In the genomic region with DNA sequence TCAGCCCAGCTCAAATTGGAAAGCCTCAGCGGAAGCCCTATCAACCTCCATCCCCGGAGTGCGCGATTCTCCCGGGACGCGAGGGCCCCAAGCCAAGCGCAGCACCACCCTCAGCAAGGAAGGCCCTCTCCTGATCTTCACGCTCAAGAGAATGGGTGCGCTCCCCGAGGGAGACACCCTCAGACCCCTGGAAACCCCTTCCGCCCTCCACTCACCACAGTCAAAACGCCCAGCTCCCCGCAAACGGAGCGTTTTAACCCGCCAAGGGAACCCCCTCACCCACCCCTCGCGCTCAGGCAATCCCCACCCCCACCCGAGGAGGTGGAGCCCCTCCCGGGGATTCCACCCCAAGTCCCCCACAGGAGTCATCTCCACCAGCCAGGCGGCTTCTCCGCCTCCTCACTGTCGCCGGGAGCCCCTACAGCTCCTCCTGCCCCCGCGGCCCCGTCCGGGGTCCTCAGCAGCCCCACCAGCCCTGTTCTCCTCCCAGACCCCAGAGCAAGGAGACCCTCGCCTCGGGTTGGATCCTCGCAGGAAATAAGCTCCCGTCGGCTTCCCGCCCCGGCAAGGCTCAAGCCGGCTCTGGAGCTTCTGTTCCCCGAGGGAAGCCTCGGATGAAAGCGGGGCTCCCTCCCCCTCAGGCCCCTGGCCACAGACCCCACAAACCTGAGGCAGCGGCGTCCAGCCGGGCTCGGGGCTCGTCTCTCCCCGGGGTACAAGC, we compare ENCODE assay signal across 8 cellular contexts. TPM values are rescaled to one million over a fixed set of nuclear protein-coding genes. Genes with fewer than 3 reads are reported as not detected.
A peak's percentile ranks its signal among the peaks of the same experiment; 100 is the strongest.
DNase-seq lines count a peak whose midpoint lies in the region; ATAC-seq and TF ChIP-seq lines count a peak whose summit lies in the region.

No MANE protein-coding gene starts in this region.

- H3K27me3 ChIP-seq in neuron (ENCODE audit: insufficient read depth, low read length) (no peaks in the 10 kb centered on the region), uterus (no peaks in the 10 kb centered on the region)

- H3K4me3 ChIP-seq in fibroblast of the aortic adventitia (ENCODE audit: low read depth, low read length) (peak overlapping the region; percentile 73), neuron (ENCODE audit: low read length) (peak overlapping the region; percentile 88), uterus (peak overlapping the region; percentile 87 to 89)

- TF ChIP-seq POLR2A in uterus (IDR thresholded peaks at IDR 0.05) = no peak

- H3K9me3 Mint-ChIP-seq in activated T-cell treated with anti-CD3 and anti-CD28 coated beads, Interleukin-2, amount 50 U/mL, for 72 hours = no peaks in the 10 kb centered on the region

- H3K9me3 ChIP-seq in neuron (ENCODE audit: low read length) (no peaks in the 10 kb centered on the region), uterus (no peaks in the 10 kb centered on the region)

- ATAC-seq in activated T-cell treated with anti-CD3 and anti-CD28 coated beads, Interleukin-2, amount 50 U/mL, for 72 hours (replicated peaks in 1 of 2) = peak; percentile 27 to 29
- ATAC-seq in GM21515 (IDR thresholded peaks at IDR 0.05; ENCODE audit: unreplicated experiment) = no peak

- intact Hi-C loops in uterus (cut with DNase I; ENCODE audit: low total_unique reads) = loop anchor here (10.0 kb wide), 1 partner anchor 95 kb away; the partner anchor contains the start of gene NACA

- peak overlapping the region; percentile 94 to 100 for H3K27ac ChIP-seq in uterus

- peak overlapping the region; percentile 77 for H2AFZ ChIP-seq in neuron (ENCODE audit: low read depth, low read length)

- DNase-seq in NCI-H2171 treated with DMSO at 0.1 percent for 48 hours (lab: John Stamatoyannopoulos, UW) (peak; percentile 37), NCI-H2171 (lab: John Stamatoyannopoulos, UW) (no peak), M059J (ENCODE audit: low read depth) (peak; percentile 32), fibroblast of the aortic adventitia (ENCODE audit: low read depth) (peak; percentile 22), uterus (peak; percentile 34 to 39)
- DNase-seq in activated T-cell treated with anti-CD3 and anti-CD28 coated beads, Interleukin-2, amount 50 U/mL, for 72 hours = peak; percentile 63 to 66

- no peak for TF ChIP-seq CTCF in fibroblast of the aortic adventitia (IDR thresholded peaks at IDR 0.05; ENCODE audit: insufficient read depth, low read length)
- no peak for TF ChIP-seq CTCF in uterus (IDR thresholded peaks at IDR 0.05)

- peak overlapping the region; percentile 90 to 100 for H3K4me3 Mint-ChIP-seq in activated T-cell treated with anti-CD3 and anti-CD28 coated beads, Interleukin-2, amount 50 U/mL, for 72 hours

- H3K27me3 Mint-ChIP-seq in activated T-cell treated with anti-CD3 and anti-CD28 coated beads, Interleukin-2, amount 50 U/mL, for 72 hours (ENCODE audit: low read depth) = no peaks in the 10 kb centered on the region

- H3K27ac Mint-ChIP-seq in activated T-cell treated with anti-CD3 and anti-CD28 coated beads, Interleukin-2, amount 50 U/mL, for 72 hours = peak overlapping the region; percentile 75

- H3K4me1 ChIP-seq in neuron (ENCODE audit: insufficient read depth, low read length) (peaks cover 42% of the 10 kb centered on the region), uterus (peaks cover 21 to 30% of the 10 kb centered on the region in 2 donors)

- peaks cover 6% of the 10 kb centered on the region for H3K36me3 ChIP-seq in neuron (ENCODE audit: insufficient read depth, low read length)
- H3K36me3 ChIP-seq in uterus = no peaks in the 10 kb centered on the region

- H3K4me1 Mint-ChIP-seq in activated T-cell treated with anti-CD3 and anti-CD28 coated beads, Interleukin-2, amount 50 U/mL, for 72 hours (ENCODE audit: low read depth) = peaks cover 80% of the 10 kb centered on the region

- H3K36me3 Mint-ChIP-seq in activated T-cell treated with anti-CD3 and anti-CD28 coated beads, Interleukin-2, amount 50 U/mL, for 72 hours (ENCODE audit: insufficient read depth in 2 of 2) = peaks cover 9 to 19% of the 10 kb centered on the region in 2 donors

RNA-seq across cellular contexts. Expression of gene BAZ2A, which starts 0.5 kb away (rescaled TPM):
- total RNA-seq in M059J (2014; rRNA removed; shearing (Covaris generic)) = 24.0 and 29.0 TPM in 2 replicates
- total RNA-seq in activated T-cell treated with anti-CD3 and anti-CD28 coated beads, Interleukin-2, amount 50 U/mL, for 72 hours = 100 to 1,000 TPM; 128 to 154 TPM
- total RNA-seq in fibroblast of the aortic adventitia (ENCODE audit: low replicate concordance) (35.0 and 53.4 TPM in 2 replicates), uterus (100 to 1,000 TPM in 1 of 4 donors, 10 to 100 TPM in 3; 25.1 to 136 (median 28.9) TPM)

RNA-seq across cellular contexts. Expression of gene ATP5F1B, which starts 16.2 kb away (rescaled TPM):
- 559 and 577 TPM in 2 replicates for total RNA-seq in M059J (2014; rRNA removed; shearing (Covaris generic))
- 100 to 1,000 TPM; 661 to 679 TPM for total RNA-seq in activated T-cell treated with anti-CD3 and anti-CD28 coated beads, Interleukin-2, amount 50 U/mL, for 72 hours
- total RNA-seq in fibroblast of the aortic adventitia (ENCODE audit: low replicate concordance) (318 and 385 TPM in 2 replicates), uterus (100 to 1,000 TPM; 166 to 279 (median 244) TPM)

RNA-seq across cellular contexts. Expression of gene PTGES3, which starts 58.5 kb away (rescaled TPM):
- total RNA-seq in M059J (2014; rRNA removed; shearing (Covaris generic)) = 112 and 181 TPM in 2 replicates
- 100 to 1,000 TPM; 166 to 192 TPM for total RNA-seq in activated T-cell treated with anti-CD3 and anti-CD28 coated beads, Interleukin-2, amount 50 U/mL, for 72 hours
- 51.7 and 129 TPM in 2 replicates for total RNA-seq in fibroblast of the aortic adventitia (ENCODE audit: low replicate concordance)
- 100 to 1,000 TPM in 3 of 4 donors, 10 to 100 TPM in 1; 80.7 to 236 (median 141) TPM for total RNA-seq in uterus
